Comparison of ENCODE assay signal across 9 cellular contexts in genomic region chr3:20080956-20081554, GRCh38. TPM values are rescaled to one million over a fixed set of nuclear protein-coding genes. Genes with fewer than 3 reads are reported as not detected.
DNase-seq lines count a peak whose midpoint lies in the region; ATAC-seq and TF ChIP-seq lines count a peak whose summit lies in the region.
"Had no signal": no experiment of that assay in that cellular context is flagged by ENCODE, and none has a peak within 500 bp of the region (broad histone marks: within the 10 kb centered on the region; RNA-seq: fewer than 3 reads in every experiment).

No MANE protein-coding gene starts in this region.

- intact Hi-C loops in left colon (cut with DNase I, micrococcal nuclease) = no loop called here
- intact Hi-C loops in Caco-2 (cut with micrococcal nuclease; ENCODE audit: unreplicated experiment) = no loop called here

- H3K4me3 Mint-ChIP-seq in Caco-2 (ENCODE audit: unreplicated experiment) = no peak overlapping the region

- no peak overlapping the region for H3K27ac Mint-ChIP-seq in Caco-2 (ENCODE audit: unreplicated experiment)

- POLR2A ChIA-PET in Caco-2 (lab: Charles Lee) = no interaction called here

- WGBS in suprapubic skin = 27% methylated on average over 5 of the region's 8 CpGs

- TF ChIP-seq EP300 in suprapubic skin (IDR thresholded peaks at IDR 0.05) = no peak

- H3K4me3 ChIP-seq in suprapubic skin (no peak overlapping the region), Caco-2 (ENCODE audit: low read depth, low read length) (no peak overlapping the region)
- H3K4me3 ChIP-seq: SJSA1 had no signal

- no peaks in the 10 kb centered on the region for H3K27me3 ChIP-seq in suprapubic skin
- H3K27me3 ChIP-seq in Caco-2 (replicated peaks; ENCODE audit: control insufficient read depth, insufficient read depth, low read length) = no peaks in the 10 kb centered on the region
- H3K27me3 ChIP-seq: SJSA1 had no signal

- H3K36me3 Mint-ChIP-seq in Caco-2 (ENCODE audit: insufficient read depth, unreplicated experiment) = no peaks in the 10 kb centered on the region

- no peak for TF ChIP-seq POLR2A in suprapubic skin (IDR thresholded peaks at IDR 0.05)

- ATAC-seq in GM18870 (IDR thresholded peaks at IDR 0.05; ENCODE audit: unreplicated experiment) = peak; percentile 64
- ATAC-seq in HG02840 (IDR thresholded peaks at IDR 0.05; ENCODE audit: low FRiP score, unreplicated experiment) = peak; percentile 74
- peak; percentile 89 for ATAC-seq in left colon

- DNase-seq in NCI-H446 (lab: John Stamatoyannopoulos, UW) = peak; percentile 34 to 38
- DNase-seq in left colon = peak; percentile 37 to 59
- peak; percentile 70 to 81 for DNase-seq in suprapubic skin (ENCODE audit: low spot score in 2 of 2)
- no peak for DNase-seq in Caco-2
- no peak for DNase-seq in dedifferentiated amniotic fluid mesenchymal stem cell (ENCODE audit: extremely low spot score)

- H3K36me3 ChIP-seq in suprapubic skin (peaks cover 4% of the 10 kb centered on the region), Caco-2 (ENCODE audit: control insufficient read depth, insufficient read depth, low read length) (no peaks in the 10 kb centered on the region)
- H3K36me3 ChIP-seq: SJSA1 had no signal

- CTCF ChIA-PET in Caco-2 (lab: Charles Lee) = no interaction called here

- no peaks in the 10 kb centered on the region for H3K27me3 Mint-ChIP-seq in Caco-2 (ENCODE audit: insufficient read depth, unreplicated experiment)

- no peaks in the 10 kb centered on the region for H3K9me3 Mint-ChIP-seq in Caco-2 (ENCODE audit: unreplicated experiment)

- H3K27ac ChIP-seq in angular gyrus (ENCODE audit: low read depth, low read length) (peak overlapping the region; percentile 56), suprapubic skin (no peak overlapping the region)
- H3K27ac ChIP-seq: SJSA1 had no signal

- H3K4me1 ChIP-seq in suprapubic skin (peaks cover 15% of the 10 kb centered on the region), Caco-2 (peaks cover 5% of the 10 kb centered on the region; the same call in 1 of the 2 replicates)

- no peaks in the 10 kb centered on the region for H3K9me3 ChIP-seq in suprapubic skin
- H3K9me3 ChIP-seq in Caco-2 = no peaks in the 10 kb centered on the region
- H3K9me3 ChIP-seq: SJSA1 had no signal

- no TSS peak for BruUV-seq in Caco-2 (replicated peaks; lab: Mats Ljungman, UMichigan)

- no peak for TF ChIP-seq CTCF in suprapubic skin (IDR thresholded peaks at IDR 0.05)
- no peak for TF ChIP-seq CTCF in Caco-2 (IDR thresholded peaks at IDR 0.05; ENCODE audit: insufficient read depth in 1 of 2, low read depth in 1 of 2, low read length in 1 of 2, severe bottlenecking in 1 of 2, unreplicated experiment in 1 of 2)

- H3K4me1 Mint-ChIP-seq in Caco-2 (ENCODE audit: low read depth, unreplicated experiment) = no peaks in the 10 kb centered on the region

RNA-seq across cellular contexts. Expression of gene KAT2B, which starts 40.8 kb away (rescaled TPM):
- total RNA-seq in left colon = 10 to 100 TPM; 26.6 to 28.8 TPM
- 10 to 100 TPM; 35.7 to 63.7 (median 40.2) TPM for total RNA-seq in suprapubic skin
- 8.1 and 9.8 TPM in 2 replicates for total RNA-seq in Caco-2 (2022)

Comparison
In these comparisons a context has a peak if more than half of its experiments do, and no peak if none do; other contexts are left out.
1. DNase-seq: peak in NCI-H446 (2 of 2), left colon (2 of 2) and suprapubic skin (2 of 2); none in Caco-2 (0 of 2) and dedifferentiated amniotic fluid mesenchymal stem cell (single experiment).
2. Peak in every context shown above with its lines, with median percentiles within 50 percentile points of each other: ATAC-seq.